10 cellular contexts compared by ENCODE assay signal in genomic region chr10:48364659-48365405, GRCh38. TPM values are rescaled to one million over a fixed set of nuclear protein-coding genes. Genes with fewer than 3 reads are reported as not detected.
DNase-seq lines count a peak whose midpoint lies in the region; ATAC-seq and TF ChIP-seq lines count a peak whose summit lies in the region.
"Had no signal": no experiment of that assay in that cellular context is flagged by ENCODE, and none has a peak within 500 bp of the region (broad histone marks: within the 10 kb centered on the region; RNA-seq: fewer than 3 reads in every experiment).

No MANE protein-coding gene starts in this region.

- H4K8ac ChIP-seq in mesenchymal stem cell (ENCODE audit: low read length) = no peak overlapping the region

- in situ Hi-C loops in GM13976 (cut with MboI; ENCODE audit: low sequenced_read_pairs, unreplicated experiment) = loop anchor here (10.0 kb wide), 2 partner anchors 150 to 290 kb away; no protein-coding TSS in a partner anchor

- no peak overlapping the region for H3K18ac ChIP-seq in mesenchymal stem cell (ENCODE audit: low read depth in 1 of 2, low read length in 2 of 2)

- no peak overlapping the region for H2BK5ac ChIP-seq in mesenchymal stem cell (ENCODE audit: low read depth, low read length, poor library complexity, severe bottlenecking)

- DNase-seq in DMS53 (lab: John Stamatoyannopoulos, UW) = peak; percentile 92
- DNase-seq in NCI-H1436 treated with DMSO at 0.1 percent for 48 hours (lab: John Stamatoyannopoulos, UW) = peak; percentile 17
- peak; percentile 81 to 89 for DNase-seq in cardiac fibroblast (ENCODE audit: low read depth in 2 of 2)
- peak; percentile 42 for DNase-seq in mesenchymal stem cell
- DNase-seq in smooth muscle cell (lab: John Stamatoyannopoulos, UW; ENCODE audit: unreplicated experiment) = no peak
- DNase-seq in GM13976 (ENCODE audit: low spot score) = no peak
- DNase-seq: MG63; stimulated activated CD4-positive, alpha-beta T cell treated with anti-CD3 and anti-CD28 coated beads, Interleukin-4, amount 100 ng/mL, for 1 hour had no signal

- H3K9me3 ChIP-seq in mesenchymal stem cell (ENCODE audit: control insufficient read depth, low read length) = no peaks in the 10 kb centered on the region
- H3K9me3 ChIP-seq in smooth muscle cell (replicated peaks; ENCODE audit: low read depth) = no peaks in the 10 kb centered on the region
- H3K9me3 ChIP-seq: MG63 had no signal

- H3K36me3 ChIP-seq in mesenchymal stem cell (ENCODE audit: control insufficient read depth in 1 of 2, insufficient read depth in 2 of 2, low read depth in 1 of 2, low read length in 2 of 2) = no peaks in the 10 kb centered on the region
- no peaks in the 10 kb centered on the region for H3K36me3 ChIP-seq in smooth muscle cell (ENCODE audit: low read depth)
- H3K36me3 ChIP-seq: MG63 had no signal

- H3K4me2 ChIP-seq in mesenchymal stem cell (ENCODE audit: low read length, poor library complexity, severe bottlenecking) = no peak overlapping the region
- H3K4me2 ChIP-seq in smooth muscle cell = no peak overlapping the region

- peaks cover 15% of the 10 kb centered on the region for H3K79me1 ChIP-seq in mesenchymal stem cell (replicated peaks; ENCODE audit: low read length, poor library complexity, severe bottlenecking)

- ATAC-seq in GM19397 (IDR thresholded peaks at IDR 0.05; ENCODE audit: unreplicated experiment) = no peak
- no peak for ATAC-seq in GM19023 (IDR thresholded peaks at IDR 0.05; ENCODE audit: unreplicated experiment)

- no peaks in the 10 kb centered on the region for H3F3A ChIP-seq in smooth muscle cell (ENCODE audit: low read depth)

- no peak overlapping the region for H2AK5ac ChIP-seq in mesenchymal stem cell (ENCODE audit: low read length, severe bottlenecking)

- peaks cover 96% of the 10 kb centered on the region for H4K20me1 ChIP-seq in smooth muscle cell (ENCODE audit: low read depth)

- no peak overlapping the region for H3K23ac ChIP-seq in mesenchymal stem cell (ENCODE audit: low read length in 2 of 2)

- TF ChIP-seq CTCF in cardiac fibroblast (IDR thresholded peaks at IDR 0.05; ENCODE audit: low read depth, low read length) (no peak), smooth muscle cell (IDR thresholded peaks at IDR 0.05; ENCODE audit: borderline replicate concordance, insufficient read depth, poor library complexity, severe bottlenecking) (no peak), GM13976 (IDR thresholded peaks at IDR 0.05; ENCODE audit: borderline replicate concordance, control extremely low read depth, extremely low read depth, insufficient read depth, missing control alignments) (no peak)

- no peak overlapping the region for H2BK15ac ChIP-seq in mesenchymal stem cell (ENCODE audit: low read depth, poor library complexity, severe bottlenecking)

- H3K4ac ChIP-seq in mesenchymal stem cell (ENCODE audit: low read depth in 1 of 2, low read length in 2 of 2) = no peak overlapping the region

- H3K4me3 ChIP-seq in cardiac fibroblast (replicated peaks in 1 of 2; ENCODE audit: low read depth in 2 of 2, low read length in 2 of 2) (peak overlapping the region in 1 of 2 donors; percentile 7), mesenchymal stem cell (ENCODE audit: insufficient read depth in 1 of 2, low read depth in 1 of 2, low read length in 2 of 2) (no peak overlapping the region), smooth muscle cell (no peak overlapping the region)
- H3K4me3 ChIP-seq: MG63 had no signal

- H4K91ac ChIP-seq in mesenchymal stem cell (ENCODE audit: low read length) = no peak overlapping the region

- H3K9ac ChIP-seq in mesenchymal stem cell (ENCODE audit: low read length) (peak overlapping the region; percentile 66), smooth muscle cell (ENCODE audit: low read depth) (no peak overlapping the region)

- H3K4me1 ChIP-seq in mesenchymal stem cell (ENCODE audit: control insufficient read depth, insufficient read depth, low read depth, low read length) = no peaks in the 10 kb centered on the region
- H3K4me1 ChIP-seq in smooth muscle cell (ENCODE audit: low read depth) = no peaks in the 10 kb centered on the region

- H3K14ac ChIP-seq in mesenchymal stem cell (ENCODE audit: low read length in 2 of 2) = no peak overlapping the region

- no peak overlapping the region for H3K27ac ChIP-seq in mesenchymal stem cell (ENCODE audit: low read length, poor library complexity, severe bottlenecking)
- H3K27ac ChIP-seq in smooth muscle cell (ENCODE audit: low read depth) = no peak overlapping the region

- H3K79me2 ChIP-seq in smooth muscle cell (ENCODE audit: low read depth) = peaks cover 41% of the 10 kb centered on the region

- H2BK120ac ChIP-seq in mesenchymal stem cell (ENCODE audit: low read depth, low read length) = no peak overlapping the region

- WGBS in mesenchymal stem cell = 0% methylated on average over 1 of the region's 3 CpGs
- WGBS in smooth muscle cell (ENCODE audit: low lambda C conversion rate) = 79% methylated on average over 3 of the region's 3 CpGs

- no peak overlapping the region for H2BK12ac ChIP-seq in mesenchymal stem cell (ENCODE audit: low read length in 2 of 2)

- H3K27me3 ChIP-seq in mesenchymal stem cell (ENCODE audit: control insufficient read depth in 1 of 2, insufficient read depth in 1 of 2, low read length in 2 of 2) = no peaks in the 10 kb centered on the region
- no peaks in the 10 kb centered on the region for H3K27me3 ChIP-seq in smooth muscle cell (ENCODE audit: low read depth)
- H3K27me3 ChIP-seq: MG63 had no signal

- no peak overlapping the region for H2AFZ ChIP-seq in mesenchymal stem cell (ENCODE audit: low read depth, low read length)
- no peak overlapping the region for H2AFZ ChIP-seq in smooth muscle cell (ENCODE audit: low read depth)

RNA-seq across cellular contexts. Expression of gene MAPK8, which starts 58.4 kb away (rescaled TPM):
- 22.6 TPM for polyA plus RNA-seq in mesenchymal stem cell (2013, experiment 1 of 2)
- 24.6 TPM for polyA plus RNA-seq in mesenchymal stem cell (2013, experiment 2 of 2)
- 45.5 and 54.2 TPM in 2 replicates for total RNA-seq in smooth muscle cell
- 13.1 and 19.0 TPM in 2 replicates for polyA plus RNA-seq in smooth muscle cell

Comparison
In these comparisons a context has a peak if more than half of its experiments do, and no peak if none do; other contexts are left out.
1. DNase-seq: peak in DMS53 (single experiment), NCI-H1436 treated with DMSO at 0.1 percent for 48 hours (single experiment), cardiac fibroblast (2 of 2) and mesenchymal stem cell (single experiment); none in smooth muscle cell (single experiment) and GM13976 (single experiment).